2 cellular contexts compared by ENCODE assay signal in the genomic region with DNA sequence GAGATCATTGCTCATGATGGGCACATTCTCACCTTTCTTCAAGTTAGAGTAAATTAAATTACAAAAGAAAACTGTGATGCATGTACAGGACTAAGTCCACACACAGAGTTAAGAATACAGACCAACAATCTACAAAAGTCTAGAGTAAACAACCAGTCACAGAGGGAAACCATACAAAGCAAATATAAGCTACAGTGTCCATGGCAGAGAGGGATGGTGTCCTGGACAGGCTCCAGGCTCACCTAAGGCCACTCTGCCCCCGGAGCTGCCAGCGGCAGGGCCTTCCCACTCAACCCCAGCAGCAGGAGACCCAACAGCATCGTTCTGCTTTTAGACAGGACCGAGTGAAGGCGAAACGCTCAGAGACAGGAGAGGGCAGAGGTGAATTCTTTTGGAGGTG.
TF ChIP-seq lines count a peak whose summit lies in the region.

No MANE protein-coding gene starts in this region.

TF ChIP-seq in A549, 52 proteins besides CTCF, POLR2A, EP300 and RAD21:
- no peak for TF ChIP-seq ESRRA (IDR thresholded peaks at IDR 0.05; ENCODE audit: borderline replicate concordance, low read length)

TF ChIP-seq in HepG2, 621 proteins besides CTCF, POLR2A, EP300 and RAD21:
- TF ChIP-seq, protein P1, sequence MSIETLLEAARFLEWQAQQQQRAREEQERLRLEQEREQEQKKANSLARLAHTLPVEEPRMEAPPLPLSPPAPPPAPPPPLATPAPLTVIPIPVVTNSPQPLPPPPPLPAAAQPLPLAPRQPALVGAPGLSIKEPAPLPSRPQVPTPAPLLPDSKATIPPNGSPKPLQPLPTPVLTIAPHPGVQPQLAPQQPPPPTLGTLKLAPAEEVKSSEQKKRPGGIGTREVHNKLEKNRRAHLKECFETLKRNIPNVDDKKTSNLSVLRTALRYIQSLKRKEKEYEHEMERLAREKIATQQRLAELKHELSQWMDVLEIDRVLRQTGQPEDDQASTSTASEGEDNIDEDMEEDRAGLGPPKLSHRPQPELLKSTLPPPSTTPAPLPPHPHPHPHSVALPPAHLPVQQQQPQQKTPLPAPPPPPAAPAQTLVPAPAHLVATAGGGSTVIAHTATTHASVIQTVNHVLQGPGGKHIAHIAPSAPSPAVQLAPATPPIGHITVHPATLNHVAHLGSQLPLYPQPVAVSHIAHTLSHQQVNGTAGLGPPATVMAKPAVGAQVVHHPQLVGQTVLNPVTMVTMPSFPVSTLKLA (IDR thresholded peaks at IDR 0.05), result no peak
- TF ChIP-seq HMGA1 (CRISPR knock-in tag; conservative IDR thresholded peaks at IDR 0.05) (no peak), ZNF781 (CRISPR knock-in tag; IDR thresholded peaks at IDR 0.05; ENCODE audit: borderline replicate concordance, not compliant biosample characterization) (no peak), FOXA3 (CRISPR knock-in tag; IDR thresholded peaks at IDR 0.05) (0 out of 2 replicates have a peak, but pooled peaks have one; percentile 7)
